ENCODE assay signal across 7 cellular contexts in genomic region chr10:26430641-26431163, GRCh38. TPM values are rescaled to one million over a fixed set of nuclear protein-coding genes. Genes with fewer than 3 reads are reported as not detected.
DNase-seq lines count a peak whose midpoint lies in the region; ATAC-seq and TF ChIP-seq lines count a peak whose summit lies in the region.

No MANE protein-coding gene starts in this region.

- H3K27me3 Mint-ChIP-seq in HFFc6 (ENCODE audit: insufficient read depth) (no peaks in the 10 kb centered on the region; the same call in none of the 2 replicates), nephron progenitor cell (ENCODE audit: low read depth, poor library complexity) (peaks cover 11% of the 10 kb centered on the region)

- ATAC-seq in GM18858 (IDR thresholded peaks at IDR 0.05; ENCODE audit: unreplicated experiment), result peak; percentile 84

- H3K4me3 Mint-ChIP-seq in HFFc6 (peak overlapping the region; percentile 65; the same call in 1 of the 2 replicates), nephron progenitor cell (no peak overlapping the region)

- DNase-seq in HFFc6, result peak; percentile 50
- DNase-seq in NAMALWA (ENCODE audit: low spot score), result peak; percentile 63
- peak; percentile 74 for DNase-seq in medulla oblongata (ENCODE audit: extremely low spot score)
- no peak for DNase-seq in nephron progenitor cell
- no peak for DNase-seq in NCI-H2029 treated with DMSO at 0.1 percent for 48 hours (lab: John Stamatoyannopoulos, UW)
- no peak for DNase-seq in coronary artery (ENCODE audit: low spot score)

- H3K27ac Mint-ChIP-seq in HFFc6 (peak overlapping the region; percentile 67), nephron progenitor cell (no peak overlapping the region)

- H3K27ac ChIP-seq in coronary artery, result no peak overlapping the region

- H3K36me3 Mint-ChIP-seq in HFFc6 (ENCODE audit: low read depth), result no peaks in the 10 kb centered on the region
- no peaks in the 10 kb centered on the region for H3K36me3 Mint-ChIP-seq in nephron progenitor cell (ENCODE audit: low read depth)

- H3K4me1 Mint-ChIP-seq in HFFc6 (ENCODE audit: low read depth), result no peaks in the 10 kb centered on the region; the same call in none of the 2 replicates
- H3K4me1 Mint-ChIP-seq in nephron progenitor cell, result no peaks in the 10 kb centered on the region

- TF ChIP-seq CTCF in HFFc6 (IDR thresholded peaks at IDR 0.05), result no peak
- TF ChIP-seq CTCF in nephron progenitor cell (IDR thresholded peaks at IDR 0.05), result no peak
- TF ChIP-seq CTCF in coronary artery (IDR thresholded peaks at IDR 0.05), result no peak

- H3K4me3 ChIP-seq in coronary artery, result no peak overlapping the region

- peaks cover 4% of the 10 kb centered on the region; the same call in 1 of the 2 replicates for H3K9me3 Mint-ChIP-seq in HFFc6
- peaks cover 4% of the 10 kb centered on the region for H3K9me3 Mint-ChIP-seq in nephron progenitor cell

RNA-seq across cellular contexts. Expression of gene APBB1IP, which starts 7.4 kb away (rescaled TPM):
- total RNA-seq in HFFc6 (2021; fragmentation: NEBNext Ultra II Directional; extraction: Animal tissue kit (Norgen Biotek cat#: 25700)), result 10 to 100 TPM; 30.7 to 37.6 (median 35.5) TPM

Comparison
In these comparisons a context has a peak if more than half of its experiments do, and no peak if none do; other contexts are left out.
1. DNase-seq: peak in HFFc6 (single experiment), NAMALWA (single experiment) and medulla oblongata (single experiment); none in nephron progenitor cell (single experiment), NCI-H2029 treated with DMSO at 0.1 percent for 48 hours (single experiment) and coronary artery (single experiment).